ENCODE assay signal across 1 cellular context in the genomic region with DNA sequence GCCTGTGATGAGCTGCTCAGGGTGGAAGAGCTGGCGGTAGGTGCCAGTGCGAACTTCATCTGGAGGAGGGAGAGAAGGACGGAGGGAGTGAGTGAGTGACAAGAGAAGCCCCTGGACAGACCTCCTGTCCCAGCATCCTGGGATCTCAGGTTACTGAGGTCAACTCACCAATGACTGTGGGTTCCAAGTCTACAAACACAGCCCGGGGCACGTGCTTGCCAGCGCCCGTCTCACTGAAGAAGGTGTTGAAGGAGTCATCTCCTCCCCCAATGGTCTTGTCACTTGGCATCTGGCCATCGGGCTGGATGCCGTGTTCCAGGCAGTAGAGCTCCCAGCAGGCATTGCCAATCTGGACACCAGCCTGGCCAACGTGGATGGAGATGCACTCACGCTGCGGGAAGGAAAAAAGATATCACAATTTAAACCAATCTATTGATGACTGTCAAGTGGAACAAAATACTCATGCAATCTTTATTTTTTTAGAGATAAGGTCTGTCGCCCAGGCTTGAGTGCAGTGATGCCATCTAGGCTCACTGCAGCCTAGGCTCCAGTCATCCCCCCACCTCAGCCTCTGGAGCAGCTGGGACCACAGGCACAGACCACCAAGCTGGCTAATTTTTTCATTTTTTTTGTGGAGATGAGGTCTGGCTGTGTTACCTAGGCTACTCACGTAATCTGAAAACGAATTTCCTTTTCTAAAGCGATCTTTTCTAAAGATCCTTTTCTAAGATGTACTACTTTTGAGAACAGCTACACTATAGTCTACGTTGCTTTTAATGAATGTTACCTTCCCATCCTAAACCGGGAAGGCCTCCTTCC.
TF ChIP-seq lines count a peak whose summit lies in the region.

No MANE protein-coding gene starts in this region.

TF ChIP-seq in HCT116, 20 proteins besides CTCF, POLR2A, EP300 and RAD21 (continued from another document):
- TF ChIP-seq SIN3A (IDR thresholded peaks at IDR 0.05; ENCODE audit: low read depth) (no peak), SRF (IDR thresholded peaks at IDR 0.05; ENCODE audit: low read depth) (no peak), SP1 (IDR thresholded peaks at IDR 0.05; ENCODE audit: low read depth) (no peak), ZNF274 (IDR thresholded peaks at IDR 0.05; ENCODE audit: low read depth, low read length) (no peak), EGR1 (IDR thresholded peaks at IDR 0.05; ENCODE audit: low read depth) (no peak), FOSL1 (IDR thresholded peaks at IDR 0.05; ENCODE audit: low read depth) (no peak), EZH2phosphoT487 (IDR thresholded peaks at IDR 0.05; ENCODE audit: borderline replicate concordance) (no peak), ZBTB33 (IDR thresholded peaks at IDR 0.05; ENCODE audit: extremely low read depth, insufficient replicate concordance, low read length) (no peak)
